Comparison of ENCODE assay signal across 1 cellular context in the genomic region with DNA sequence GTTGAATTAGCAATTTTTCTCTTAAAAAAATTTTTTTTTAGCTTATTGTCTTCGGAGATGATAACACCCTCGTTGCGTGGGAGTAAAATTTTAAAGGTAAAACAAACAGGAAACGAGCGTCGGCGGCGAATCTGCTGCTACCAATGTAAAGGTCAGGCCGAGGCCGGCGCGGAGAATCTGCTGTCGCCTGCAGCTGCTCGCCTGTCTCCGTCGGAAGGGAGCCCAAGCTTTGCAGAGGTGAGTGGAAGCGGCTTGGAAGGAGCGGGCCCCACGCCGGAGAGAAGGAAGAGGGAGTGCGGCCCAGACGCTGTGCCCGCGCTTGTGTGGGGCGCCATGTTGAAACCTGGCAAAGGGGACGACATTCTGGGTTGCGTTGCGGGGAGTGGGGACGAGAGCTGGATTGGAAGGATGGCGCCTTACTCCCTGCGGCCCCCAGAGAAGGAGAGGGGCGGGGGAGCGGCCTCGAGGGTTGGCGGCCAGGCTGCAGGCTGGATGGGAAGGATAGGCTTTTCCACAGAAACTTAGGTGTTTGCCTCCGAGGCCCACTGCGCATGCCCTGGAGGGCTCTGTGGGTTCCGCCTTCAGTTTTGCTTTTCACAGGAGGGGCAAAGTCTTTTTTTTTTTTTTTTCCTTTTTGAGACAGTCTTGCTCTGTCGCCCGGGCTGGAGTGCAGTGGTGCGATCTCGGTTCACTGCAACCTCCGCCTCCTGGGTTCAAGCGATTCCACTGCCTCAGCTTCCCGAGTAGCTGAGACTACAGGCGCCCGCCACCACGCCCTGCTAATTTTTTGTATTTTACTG.
TF ChIP-seq lines count a peak whose summit lies in the region.

A gene with protein sequence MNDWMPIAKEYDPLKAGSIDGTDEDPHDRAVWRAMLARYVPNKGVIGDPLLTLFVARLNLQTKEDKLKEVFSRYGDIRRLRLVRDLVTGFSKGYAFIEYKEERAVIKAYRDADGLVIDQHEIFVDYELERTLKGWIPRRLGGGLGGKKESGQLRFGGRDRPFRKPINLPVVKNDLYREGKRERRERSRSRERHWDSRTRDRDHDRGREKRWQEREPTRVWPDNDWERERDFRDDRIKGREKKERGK (plus strand): TSS at position 160 of the 800 bp plus-strand sequence. CDS start 7,402 bp downstream, outside the sequence.

TF ChIP-seq in A549, 52 proteins besides CTCF, POLR2A, EP300 and RAD21 (continued from another document):
- TF ChIP-seq HOXB13 (CRISPR knock-in tag; IDR thresholded peaks at IDR 0.05; ENCODE audit: low read depth) (0 out of 2 replicates have a peak, but pooled peaks have one; percentile 35), E2F6 (IDR thresholded peaks at IDR 0.05; ENCODE audit: borderline replicate concordance, low read depth) (peak; percentile 69), BCL3 (IDR thresholded peaks at IDR 0.05) (peak; percentile 17; the same call in 1 of the 3 replicates), RFX5 (IDR thresholded peaks at IDR 0.05) (no peak), HDAC2 (IDR thresholded peaks at IDR 0.05) (no peak), REST (IDR thresholded peaks at IDR 0.05) (no peak), CEBPB (IDR thresholded peaks at IDR 0.05) (peak in 1 of 2 experiments; percentile 2; a peak in 1 of 4 replicates), KDM5A (IDR thresholded peaks at IDR 0.05) (peak; percentile 69)
